Comparison of ENCODE assay signal across 1 cellular context in genomic region chr7:54987772-54988171, GRCh38.
A peak's percentile ranks its signal among the peaks of the same experiment; 100 is the strongest.
TF ChIP-seq lines count a peak whose summit lies in the region.

No MANE protein-coding gene starts in this region.

TF ChIP-seq in HepG2, 621 proteins besides CTCF, POLR2A, EP300 and RAD21 (continued from another document and continues in another):
- TF ChIP-seq, protein P1, sequence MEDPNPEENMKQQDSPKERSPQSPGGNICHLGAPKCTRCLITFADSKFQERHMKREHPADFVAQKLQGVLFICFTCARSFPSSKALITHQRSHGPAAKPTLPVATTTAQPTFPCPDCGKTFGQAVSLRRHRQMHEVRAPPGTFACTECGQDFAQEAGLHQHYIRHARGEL (CRISPR knock-in tag; IDR thresholded peaks at IDR 0.05) = no peak
- no peak for TF ChIP-seq SRSF4 (IDR thresholded peaks at IDR 0.05; ENCODE audit: low read depth, low read length, poor library complexity, severe bottlenecking)
- no peak for TF ChIP-seq ZSCAN5A (CRISPR knock-in tag; IDR thresholded peaks at IDR 0.05; ENCODE audit: borderline replicate concordance)
- TF ChIP-seq ZNF276 (CRISPR knock-in tag; IDR thresholded peaks at IDR 0.05; ENCODE audit: low read depth) = no peak
- no peak for TF ChIP-seq RBM22 (optimal IDR thresholded peaks at IDR 0.05; ENCODE audit: low read length)
- no peak for TF ChIP-seq ZNF17 (CRISPR knock-in tag; IDR thresholded peaks at IDR 0.05)
- TF ChIP-seq, protein P2, sequence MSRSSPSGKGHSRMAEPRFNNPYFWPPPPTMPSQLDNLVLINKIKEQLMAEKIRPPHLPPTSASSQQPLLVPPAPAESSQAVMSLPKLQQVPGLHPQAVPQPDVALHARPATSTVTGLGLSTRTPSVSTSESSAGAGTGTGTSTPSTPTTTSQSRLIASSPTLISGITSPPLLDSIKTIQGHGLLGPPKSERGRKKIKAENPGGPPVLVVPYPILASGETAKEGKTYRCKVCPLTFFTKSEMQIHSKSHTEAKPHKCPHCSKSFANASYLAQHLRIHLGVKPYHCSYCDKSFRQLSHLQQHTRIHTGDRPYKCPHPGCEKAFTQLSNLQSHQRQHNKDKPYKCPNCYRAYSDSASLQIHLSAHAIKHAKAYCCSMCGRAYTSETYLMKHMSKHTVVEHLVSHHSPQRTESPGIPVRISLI (CRISPR knock-in tag; IDR thresholded peaks at IDR 0.05; ENCODE audit: borderline replicate concordance) = no peak
- TF ChIP-seq FOXC1 (CRISPR knock-in tag; IDR thresholded peaks at IDR 0.05; ENCODE audit: borderline replicate concordance) = no peak
- TF ChIP-seq ZNF350 (CRISPR knock-in tag; IDR thresholded peaks at IDR 0.05; ENCODE audit: borderline replicate concordance, low read depth) = no peak
- no peak for TF ChIP-seq ZNF546 (CRISPR knock-in tag; conservative IDR thresholded peaks at IDR 0.05)
- no peak for TF ChIP-seq ZBTB7B (CRISPR knock-in tag; IDR thresholded peaks at IDR 0.05)
- TF ChIP-seq HOXA5 (CRISPR knock-in tag; IDR thresholded peaks at IDR 0.05) = no peak
- no peak for TF ChIP-seq SMAD3 (CRISPR knock-in tag; IDR thresholded peaks at IDR 0.05)
- TF ChIP-seq ZNF335 (CRISPR knock-in tag; IDR thresholded peaks at IDR 0.05) = no peak
- TF ChIP-seq ZNF33B (CRISPR knock-in tag; IDR thresholded peaks at IDR 0.05) = no peak
- peak; percentile 43; the same call in 1 of the 2 replicates for TF ChIP-seq ARID3A (IDR thresholded peaks at IDR 0.05; ENCODE audit: low read depth, low read length)
- TF ChIP-seq ZFP62 (CRISPR knock-in tag; IDR thresholded peaks at IDR 0.05) = no peak
- TF ChIP-seq, protein P3, sequence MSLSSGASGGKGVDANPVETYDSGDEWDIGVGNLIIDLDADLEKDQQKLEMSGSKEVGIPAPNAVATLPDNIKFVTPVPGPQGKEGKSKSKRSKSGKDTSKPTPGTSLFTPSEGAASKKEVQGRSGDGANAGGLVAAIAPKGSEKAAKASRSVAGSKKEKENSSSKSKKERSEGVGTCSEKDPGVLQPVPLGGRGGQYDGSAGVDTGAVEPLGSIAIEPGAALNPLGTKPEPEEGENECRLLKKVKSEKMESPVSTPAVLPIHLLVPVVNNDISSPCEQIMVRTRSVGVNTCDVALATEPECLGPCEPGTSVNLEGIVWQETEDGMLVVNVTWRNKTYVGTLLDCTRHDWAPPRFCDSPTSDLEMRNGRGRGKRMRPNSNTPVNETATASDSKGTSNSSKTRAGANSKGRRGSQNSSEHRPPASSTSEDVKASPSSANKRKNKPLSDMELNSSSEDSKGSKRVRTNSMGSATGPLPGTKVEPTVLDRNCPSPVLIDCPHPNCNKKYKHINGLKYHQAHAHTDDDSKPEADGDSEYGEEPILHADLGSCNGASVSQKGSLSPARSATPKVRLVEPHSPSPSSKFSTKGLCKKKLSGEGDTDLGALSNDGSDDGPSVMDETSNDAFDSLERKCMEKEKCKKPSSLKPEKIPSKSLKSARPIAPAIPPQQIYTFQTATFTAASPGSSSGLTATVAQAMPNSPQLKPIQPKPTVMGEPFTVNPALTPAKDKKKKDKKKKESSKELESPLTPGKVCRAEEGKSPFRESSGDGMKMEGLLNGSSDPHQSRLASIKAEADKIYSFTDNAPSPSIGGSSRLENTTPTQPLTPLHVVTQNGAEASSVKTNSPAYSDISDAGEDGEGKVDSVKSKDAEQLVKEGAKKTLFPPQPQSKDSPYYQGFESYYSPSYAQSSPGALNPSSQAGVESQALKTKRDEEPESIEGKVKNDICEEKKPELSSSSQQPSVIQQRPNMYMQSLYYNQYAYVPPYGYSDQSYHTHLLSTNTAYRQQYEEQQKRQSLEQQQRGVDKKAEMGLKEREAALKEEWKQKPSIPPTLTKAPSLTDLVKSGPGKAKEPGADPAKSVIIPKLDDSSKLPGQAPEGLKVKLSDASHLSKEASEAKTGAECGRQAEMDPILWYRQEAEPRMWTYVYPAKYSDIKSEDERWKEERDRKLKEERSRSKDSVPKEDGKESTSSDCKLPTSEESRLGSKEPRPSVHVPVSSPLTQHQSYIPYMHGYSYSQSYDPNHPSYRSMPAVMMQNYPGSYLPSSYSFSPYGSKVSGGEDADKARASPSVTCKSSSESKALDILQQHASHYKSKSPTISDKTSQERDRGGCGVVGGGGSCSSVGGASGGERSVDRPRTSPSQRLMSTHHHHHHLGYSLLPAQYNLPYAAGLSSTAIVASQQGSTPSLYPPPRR (CRISPR knock-in tag; IDR thresholded peaks at IDR 0.05; ENCODE audit: borderline replicate concordance) = peak; percentile 58; the same call in 1 of the 2 replicates
- no peak for TF ChIP-seq ZFP36L1 (CRISPR knock-in tag; IDR thresholded peaks at IDR 0.05)
- no peak for TF ChIP-seq ZNF740 (CRISPR knock-in tag; IDR thresholded peaks at IDR 0.05)
- no peak for TF ChIP-seq SMAD9 (CRISPR knock-in tag; IDR thresholded peaks at IDR 0.05)
- TF ChIP-seq CREB1 (IDR thresholded peaks at IDR 0.05) = peak; percentile 16; the same call in 1 of the 2 replicates
- no peak for TF ChIP-seq CREB1 (CRISPR knock-in tag; IDR thresholded peaks at IDR 0.05)
- TF ChIP-seq SNAPC4 (CRISPR knock-in tag; IDR thresholded peaks at IDR 0.05) = no peak
- TF ChIP-seq E2F1 (CRISPR knock-in tag; IDR thresholded peaks at IDR 0.05) = no peak
- no peak for TF ChIP-seq ZNF275 (CRISPR knock-in tag; IDR thresholded peaks at IDR 0.05; ENCODE audit: borderline replicate concordance)
- TF ChIP-seq RORA (CRISPR knock-in tag; IDR thresholded peaks at IDR 0.05) = no peak
- no peak for TF ChIP-seq MZF1 (CRISPR knock-in tag; IDR thresholded peaks at IDR 0.05; ENCODE audit: borderline replicate concordance)
- TF ChIP-seq ZNF414 (CRISPR knock-in tag; IDR thresholded peaks at IDR 0.05) = no peak
- TF ChIP-seq KLF13 (CRISPR knock-in tag; IDR thresholded peaks at IDR 0.05) = no peak
- TF ChIP-seq EZH2 (conservative IDR thresholded peaks at IDR 0.05; ENCODE audit: low read depth, low read length) = no peak
- TF ChIP-seq ZNF30 (CRISPR knock-in tag; IDR thresholded peaks at IDR 0.05) = no peak
- TF ChIP-seq GATAD2A (CRISPR knock-in tag; IDR thresholded peaks at IDR 0.05) = peak; percentile 90
- TF ChIP-seq RNF2 (conservative IDR thresholded peaks at IDR 0.05; ENCODE audit: low read depth) = no peak
- TF ChIP-seq SRF (IDR thresholded peaks at IDR 0.05; ENCODE audit: low read depth, low read length) = no peak
- peak; percentile 34; the same call in 1 of the 2 replicates for TF ChIP-seq FOXA1 (IDR thresholded peaks at IDR 0.05)
- peak; percentile 63 for TF ChIP-seq FOXA1 (CRISPR knock-in tag; IDR thresholded peaks at IDR 0.05)
- TF ChIP-seq ZNF563 (CRISPR knock-in tag; IDR thresholded peaks at IDR 0.05) = no peak
- peak; percentile 53; the same call in 1 of the 2 replicates for TF ChIP-seq SALL1 (CRISPR knock-in tag; IDR thresholded peaks at IDR 0.05)
- no peak for TF ChIP-seq MBNL3 (CRISPR knock-in tag; conservative IDR thresholded peaks at IDR 0.05)
- peak; percentile 65; the same call in 1 of the 2 replicates for TF ChIP-seq MED1 (CRISPR knock-in tag; IDR thresholded peaks at IDR 0.05)
- TF ChIP-seq, protein P4, sequence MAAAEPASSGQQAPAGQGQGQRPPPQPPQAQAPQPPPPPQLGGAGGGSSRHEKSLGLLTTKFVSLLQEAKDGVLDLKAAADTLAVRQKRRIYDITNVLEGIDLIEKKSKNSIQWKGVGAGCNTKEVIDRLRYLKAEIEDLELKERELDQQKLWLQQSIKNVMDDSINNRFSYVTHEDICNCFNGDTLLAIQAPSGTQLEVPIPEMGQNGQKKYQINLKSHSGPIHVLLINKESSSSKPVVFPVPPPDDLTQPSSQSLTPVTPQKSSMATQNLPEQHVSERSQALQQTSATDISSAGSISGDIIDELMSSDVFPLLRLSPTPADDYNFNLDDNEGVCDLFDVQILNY (CRISPR knock-in tag; conservative IDR thresholded peaks at IDR 0.05) = no peak
- TF ChIP-seq NAIF1 (CRISPR knock-in tag; IDR thresholded peaks at IDR 0.05; ENCODE audit: borderline replicate concordance) = no peak
